Comparison of ENCODE assay signal across 16 cellular contexts in genomic region chr18:10973579-10974260, GRCh38.
A peak's percentile ranks its signal among the peaks of the same experiment; 100 is the strongest.
DNase-seq lines count a peak whose midpoint lies in the region; ATAC-seq, FAIRE-seq and TF ChIP-seq lines count a peak whose summit lies in the region.
"Had no signal": no experiment of that assay in that cellular context is flagged by ENCODE, and none has a peak within 500 bp of the region (broad histone marks: within the 10 kb centered on the region; RNA-seq: fewer than 3 reads in every experiment).

No MANE protein-coding gene starts in this region.

- no peak for FAIRE-seq in GM12878 (lab: Jason Lieb, UNC)

- H3K4me1 ChIP-seq in GM12878 (ENCODE audit: control insufficient read depth, insufficient read depth, low read length) (peaks cover 25% of the 10 kb centered on the region), left lung (no peaks in the 10 kb centered on the region)
- H3K4me1 ChIP-seq: foreskin keratinocyte, spleen, testis had no signal

- TF ChIP-seq POLR2A in GM12878 (IDR thresholded peaks at IDR 0.05; ENCODE audit: low read depth, low read length), result no peak

- H3K36me3 Mint-ChIP-seq in immature natural killer cell, result no peaks in the 10 kb centered on the region
- H3K36me3 Mint-ChIP-seq in stimulated activated effector memory CD8-positive, alpha-beta T cell treated with anti-CD3 and anti-CD28 coated beads, Interleukin-12 subunit alpha, Interleukin-12 subunit beta, amount 100 ng/mL, for 72 hours, result no peaks in the 10 kb centered on the region
- H3K36me3 Mint-ChIP-seq: T-cell had no signal

- WGBS in GM12878 (ENCODE audit: insufficient coverage, insufficient replicate concordance, low lambda C conversion rate, missing lambda C conversion rate), result 66% methylated on average over 10 of the region's 10 CpGs

- TF ChIP-seq EP300 in GM12878 (IDR thresholded peaks at IDR 0.05; ENCODE audit: borderline replicate concordance in 1 of 2, control insufficient read depth in 1 of 2, low read depth in 2 of 2, low read length in 2 of 2), result no peak

- no peak overlapping the region for H3K27ac Mint-ChIP-seq in immature natural killer cell
- no peak overlapping the region for H3K27ac Mint-ChIP-seq in stimulated activated effector memory CD8-positive, alpha-beta T cell treated with anti-CD3 and anti-CD28 coated beads, Interleukin-12 subunit alpha, Interleukin-12 subunit beta, amount 100 ng/mL, for 72 hours
- H3K27ac Mint-ChIP-seq: activated CD4-positive, alpha-beta T cell treated with anti-CD3 and anti-CD28 coated beads for 36 hours; T-cell had no signal

- no peaks in the 10 kb centered on the region for H3K27me3 Mint-ChIP-seq in immature natural killer cell (ENCODE audit: low read depth in 3 of 3)
- H3K27me3 Mint-ChIP-seq: activated CD4-positive, alpha-beta T cell treated with anti-CD3 and anti-CD28 coated beads for 36 hours had no signal

- peak overlapping the region; percentile 62; the same call in 1 of the 2 replicates for H3K27ac ChIP-seq in GM12878 (ENCODE audit: control insufficient read depth, insufficient read depth)
- H3K27ac ChIP-seq in left lung, result no peak overlapping the region
- H3K27ac ChIP-seq: dorsolateral prefrontal cortex, foreskin keratinocyte, spleen, testis had no signal

- RAD21 ChIA-PET in GM12878 (lab: Charles Lee; ENCODE audit: unreplicated experiment), result interaction anchor here (0.7 to 2.6 kb wide), 14 partner anchors 12 to 187 kb away, joined by 3 to 13 read pairs (median 4); no protein-coding TSS in a partner anchor

- H2AFZ ChIP-seq in GM12878 (ENCODE audit: control insufficient read depth, low read depth, low read length), result no peak overlapping the region; the same call in 1 of the 2 replicates

- no peak overlapping the region for H3K9ac ChIP-seq in GM12878 (ENCODE audit: control insufficient read depth, insufficient read depth, low read length)

- no peak for TF ChIP-seq RAD21 in GM12878 (IDR thresholded peaks at IDR 0.05; ENCODE audit: insufficient read depth, low read depth, low read length)

- peaks cover 0 to 21% of the 10 kb centered on the region in 2 experiments; a peak in 3 of 4 replicates for H3K36me3 ChIP-seq in GM12878 (ENCODE audit: control insufficient read depth in 2 of 2, insufficient read depth in 2 of 2, low read length in 1 of 2)
- H3K36me3 ChIP-seq in left lung, result no peaks in the 10 kb centered on the region
- H3K36me3 ChIP-seq: spleen had no signal

- intact Hi-C loops in GM12878 (cut with micrococcal nuclease; ENCODE audit: unreplicated experiment) (no loop called here), left lung (cut with DNase I) (no loop called here)

- POLR2A ChIA-PET in GM12878 (lab: Charles Lee), result interaction anchor here (0.7 to 2.2 kb wide), 6 partner anchors 13 to 28 kb away, joined by 3 to 10 read pairs (median 3); no protein-coding TSS in a partner anchor

- H3K4me3 Mint-ChIP-seq in immature natural killer cell, result no peak overlapping the region
- H3K4me3 Mint-ChIP-seq in stimulated activated effector memory CD8-positive, alpha-beta T cell treated with anti-CD3 and anti-CD28 coated beads, Interleukin-12 subunit alpha, Interleukin-12 subunit beta, amount 100 ng/mL, for 72 hours, result no peak overlapping the region
- H3K4me3 Mint-ChIP-seq: activated CD4-positive, alpha-beta T cell treated with anti-CD3 and anti-CD28 coated beads for 36 hours; T-cell had no signal

- DNase-seq in AG20443 (ENCODE audit: low spot score), result peak; percentile 43
- peak; percentile 17 for DNase-seq in HT1080 (ENCODE audit: low read depth)
- DNase-seq in GM12878 (ENCODE audit: low read depth, low spot score), result no peak
- no peak for DNase-seq in left lung
- DNase-seq in immature natural killer cell, result no peak
- DNase-seq in cortex of kidney (lab: John Stamatoyannopoulos, UW), result no peak
- no peak for DNase-seq in stimulated activated effector memory CD8-positive, alpha-beta T cell treated with anti-CD3 and anti-CD28 coated beads, Interleukin-12 subunit alpha, Interleukin-12 subunit beta, amount 100 ng/mL, for 72 hours (ENCODE audit: low spot score in 2 of 2)
- DNase-seq in Kasumi-1 (lab: John Stamatoyannopoulos, UW), result no peak
- DNase-seq: activated CD4-positive, alpha-beta T cell treated with anti-CD3 and anti-CD28 coated beads for 36 hours; mesendoderm; NCI-H345; spleen; T-cell; testis had no signal

- no peaks in the 10 kb centered on the region for H3K4me1 Mint-ChIP-seq in immature natural killer cell
- H3K4me1 Mint-ChIP-seq in stimulated activated effector memory CD8-positive, alpha-beta T cell treated with anti-CD3 and anti-CD28 coated beads, Interleukin-12 subunit alpha, Interleukin-12 subunit beta, amount 100 ng/mL, for 72 hours, result no peaks in the 10 kb centered on the region
- H3K4me1 Mint-ChIP-seq: activated CD4-positive, alpha-beta T cell treated with anti-CD3 and anti-CD28 coated beads for 36 hours; T-cell had no signal

- peaks cover 0 to 11% (median 6%) of the 10 kb centered on the region in 6 donors for H3K9me3 Mint-ChIP-seq in immature natural killer cell
- peaks cover 8% of the 10 kb centered on the region for H3K9me3 Mint-ChIP-seq in stimulated activated effector memory CD8-positive, alpha-beta T cell treated with anti-CD3 and anti-CD28 coated beads, Interleukin-12 subunit alpha, Interleukin-12 subunit beta, amount 100 ng/mL, for 72 hours

- no peak overlapping the region for H3K4me3 ChIP-seq in GM12878
- no peak overlapping the region for H3K4me3 ChIP-seq in left lung
- H3K4me3 ChIP-seq: dorsolateral prefrontal cortex, spleen, testis had no signal

- ATAC-seq in GM12878 (peak; percentile 85), left lung (peak; percentile 33)
- no peak for ATAC-seq in stimulated activated effector memory CD8-positive, alpha-beta T cell treated with anti-CD3 and anti-CD28 coated beads, Interleukin-12 subunit alpha, Interleukin-12 subunit beta, amount 100 ng/mL, for 72 hours
- ATAC-seq: activated CD4-positive, alpha-beta T cell treated with anti-CD3 and anti-CD28 coated beads for 36 hours; foreskin keratinocyte; T-cell had no signal

- peak overlapping the region; percentile 49; the same call in 1 of the 2 replicates for H3K4me2 ChIP-seq in GM12878 (ENCODE audit: control insufficient read depth, insufficient read depth)

- in situ Hi-C loops in GM12878 (cut with MboI), result no loop called here

- H4K20me1 ChIP-seq in GM12878 (ENCODE audit: control insufficient read depth, insufficient read depth), result no peaks in the 10 kb centered on the region

- peaks cover 12% of the 10 kb centered on the region for H3K79me2 ChIP-seq in GM12878 (ENCODE audit: control insufficient read depth, insufficient read depth, low read length)

- SMC1A ChIA-PET in GM12878 (lab: Charles Lee; ENCODE audit: uncharacterized antibody, unreplicated experiment), result interaction anchor here (0.7 to 6.6 kb wide), 26 partner anchors 10 to 122 kb away, joined by 3 to 45 read pairs (median 5); no protein-coding TSS in a partner anchor

- H3K9me3 ChIP-seq in GM12878 (replicated peaks; ENCODE audit: control insufficient read depth, insufficient read depth, low read length) (peaks cover 4% of the 10 kb centered on the region; the same call in 2 of the 3 replicates), left lung (no peaks in the 10 kb centered on the region)
- H3K9me3 ChIP-seq: spleen, testis had no signal

- CTCF ChIA-PET in GM12878 (lab: Yijun Ruan, JAX), result interaction anchor here (0.8 to 2.4 kb wide), 6 partner anchors 10 to 122 kb away, joined by 3 to 11 read pairs (median 6); no protein-coding TSS in a partner anchor

- TF ChIP-seq CTCF in GM12878 (IDR thresholded peaks at IDR 0.05 in 2 of 3, conservative IDR thresholded peaks at IDR 0.05 in 1 of 3; ENCODE audit: control insufficient read depth in 2 of 3, extremely low read depth in 1 of 3, insufficient read depth in 1 of 3, low read depth in 3 of 3, low read length in 3 of 3), result no peak
- no peak for TF ChIP-seq CTCF in left lung (IDR thresholded peaks at IDR 0.05)

- BruUV-seq in GM12878 (replicated peaks; lab: Mats Ljungman, UMichigan), result no TSS peak

- no peaks in the 10 kb centered on the region for H3K27me3 ChIP-seq in GM12878 (replicated peaks in 1 of 2; ENCODE audit: control insufficient read depth in 2 of 2, insufficient read depth in 2 of 2, low read length in 1 of 2)
- H3K27me3 ChIP-seq in left lung, result no peaks in the 10 kb centered on the region
- H3K27me3 ChIP-seq: foreskin keratinocyte, spleen, testis had no signal

TF ChIP-seq in GM12878, 131 proteins besides CTCF, POLR2A, EP300 and RAD21 (continues in another document):
- TF ChIP-seq CREB1 (IDR thresholded peaks at IDR 0.05; ENCODE audit: low read depth) (no peak), MTA2 (IDR thresholded peaks at IDR 0.05; ENCODE audit: low read depth) (peak; percentile 61; the same call in 1 of the 2 replicates), CHD4 (IDR thresholded peaks at IDR 0.05) (no peak), IRF4 (IDR thresholded peaks at IDR 0.05; ENCODE audit: low read depth, low read length) (peak; percentile 50; the same call in 1 of the 2 replicates), JUNB (IDR thresholded peaks at IDR 0.05) (peak; percentile 60), BACH1 (IDR thresholded peaks at IDR 0.05; ENCODE audit: borderline replicate concordance) (peak; percentile 76; the same call in 1 of the 2 replicates), ZNF592 (IDR thresholded peaks at IDR 0.05) (no peak)

Comparison
In these comparisons a context has a peak if more than half of its experiments do, and no peak if none do; other contexts are left out.
1. DNase-seq: peak in AG20443 (single experiment) and HT1080 (single experiment); none in GM12878 (single experiment), left lung (0 of 2), immature natural killer cell (0 of 3), cortex of kidney (single experiment), stimulated activated effector memory CD8-positive, alpha-beta T cell treated with anti-CD3 and anti-CD28 coated beads, Interleukin-12 subunit alpha, Interleukin-12 subunit beta, amount 100 ng/mL, for 72 hours (0 of 2) and Kasumi-1 (0 of 2).